ENCODE assay signal across 1 cellular context in genomic region chr7:95045236-95045923, GRCh38.
TF ChIP-seq lines count a peak whose summit lies in the region.

No MANE protein-coding gene starts in this region.

TF ChIP-seq in GM12878, 131 proteins besides CTCF, POLR2A, EP300 and RAD21 (continued from another document):
- TF ChIP-seq, protein P1, sequence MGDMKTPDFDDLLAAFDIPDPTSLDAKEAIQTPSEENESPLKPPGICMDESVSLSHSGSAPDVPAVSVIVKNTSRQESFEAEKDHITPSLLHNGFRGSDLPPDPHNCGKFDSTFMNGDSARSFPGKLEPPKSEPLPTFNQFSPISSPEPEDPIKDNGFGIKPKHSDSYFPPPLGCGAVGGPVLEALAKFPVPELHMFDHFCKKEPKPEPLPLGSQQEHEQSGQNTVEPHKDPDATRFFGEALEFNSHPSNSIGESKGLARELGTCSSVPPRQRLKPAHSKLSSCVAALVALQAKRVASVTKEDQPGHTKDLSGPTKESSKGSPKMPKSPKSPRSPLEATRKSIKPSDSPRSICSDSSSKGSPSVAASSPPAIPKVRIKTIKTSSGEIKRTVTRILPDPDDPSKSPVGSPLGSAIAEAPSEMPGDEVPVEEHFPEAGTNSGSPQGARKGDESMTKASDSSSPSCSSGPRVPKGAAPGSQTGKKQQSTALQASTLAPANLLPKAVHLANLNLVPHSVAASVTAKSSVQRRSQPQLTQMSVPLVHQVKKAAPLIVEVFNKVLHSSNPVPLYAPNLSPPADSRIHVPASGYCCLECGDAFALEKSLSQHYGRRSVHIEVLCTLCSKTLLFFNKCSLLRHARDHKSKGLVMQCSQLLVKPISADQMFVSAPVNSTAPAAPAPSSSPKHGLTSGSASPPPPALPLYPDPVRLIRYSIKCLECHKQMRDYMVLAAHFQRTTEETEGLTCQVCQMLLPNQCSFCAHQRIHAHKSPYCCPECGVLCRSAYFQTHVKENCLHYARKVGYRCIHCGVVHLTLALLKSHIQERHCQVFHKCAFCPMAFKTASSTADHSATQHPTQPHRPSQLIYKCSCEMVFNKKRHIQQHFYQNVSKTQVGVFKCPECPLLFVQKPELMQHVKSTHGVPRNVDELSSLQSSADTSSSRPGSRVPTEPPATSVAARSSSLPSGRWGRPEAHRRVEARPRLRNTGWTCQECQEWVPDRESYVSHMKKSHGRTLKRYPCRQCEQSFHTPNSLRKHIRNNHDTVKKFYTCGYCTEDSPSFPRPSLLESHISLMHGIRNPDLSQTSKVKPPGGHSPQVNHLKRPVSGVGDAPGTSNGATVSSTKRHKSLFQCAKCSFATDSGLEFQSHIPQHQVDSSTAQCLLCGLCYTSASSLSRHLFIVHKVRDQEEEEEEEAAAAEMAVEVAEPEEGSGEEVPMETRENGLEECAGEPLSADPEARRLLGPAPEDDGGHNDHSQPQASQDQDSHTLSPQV (IDR thresholded peaks at IDR 0.05) = no peak
- no peak for TF ChIP-seq CBX5 (IDR thresholded peaks at IDR 0.05; ENCODE audit: low read depth)
- no peak for TF ChIP-seq HSF1 (IDR thresholded peaks at IDR 0.05; ENCODE audit: low read depth, low read length)
- no peak for TF ChIP-seq ATF2 (IDR thresholded peaks at IDR 0.05; ENCODE audit: low read length)
- no peak for TF ChIP-seq CHD4 (IDR thresholded peaks at IDR 0.05)
- no peak for TF ChIP-seq TCF12 (IDR thresholded peaks at IDR 0.05; ENCODE audit: low read depth, low read length)
- TF ChIP-seq TCF7 (IDR thresholded peaks at IDR 0.05; ENCODE audit: borderline replicate concordance) = no peak
- no peak for TF ChIP-seq ZNF207 (IDR thresholded peaks at IDR 0.05; ENCODE audit: borderline replicate concordance)
